ENCODE assay signal across 8 cellular contexts in the genomic region with DNA sequence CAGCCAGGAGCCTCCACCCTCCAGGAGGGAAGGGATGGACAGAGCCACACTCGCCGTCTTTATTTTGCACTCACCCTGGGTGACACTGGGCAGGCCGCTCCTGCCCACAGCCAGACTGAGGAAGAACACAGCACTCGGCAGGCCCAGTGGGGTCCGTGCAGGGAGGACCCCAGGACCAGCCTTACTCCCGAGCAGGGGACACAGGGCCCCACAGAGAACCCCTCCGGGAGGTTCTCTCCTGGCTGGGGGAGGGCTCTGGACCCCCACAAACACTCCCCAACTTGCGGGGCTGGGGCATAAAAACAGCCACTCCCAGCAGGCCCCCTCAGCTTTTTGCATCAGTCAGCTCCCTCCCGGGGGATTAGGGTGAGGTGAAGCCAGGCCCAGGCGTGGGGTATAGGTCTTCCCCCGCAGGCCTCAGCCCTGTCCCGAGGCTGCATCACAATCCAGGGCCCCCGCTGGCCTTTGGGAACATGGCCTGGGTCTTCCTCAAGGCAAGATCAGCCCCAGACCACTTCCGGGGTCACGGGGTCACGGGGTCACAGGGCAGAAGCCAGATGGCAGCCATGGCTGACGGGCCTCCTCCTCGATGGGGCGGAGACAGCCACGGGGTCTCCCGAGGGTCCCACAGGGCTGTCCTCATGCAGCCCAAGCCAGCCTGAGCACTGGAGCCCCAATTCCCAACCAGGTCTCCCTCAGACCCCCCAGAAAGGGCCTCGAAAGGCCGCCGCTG. TPM values are rescaled to one million over a fixed set of nuclear protein-coding genes. Genes with fewer than 3 reads are reported as not detected.
A peak's percentile ranks its signal among the peaks of the same experiment; 100 is the strongest.
DNase-seq lines count a peak whose midpoint lies in the region; ATAC-seq, FAIRE-seq and TF ChIP-seq lines count a peak whose summit lies in the region.

No MANE protein-coding gene starts in this region.

- H3K36me3 ChIP-seq in Karpas-422 (ENCODE audit: insufficient read depth, low read length) (peaks cover 5% of the 10 kb centered on the region; the same call in 1 of the 2 replicates), mesodermal cell (ENCODE audit: control insufficient read depth, insufficient read depth, low read length) (peaks cover 19% of the 10 kb centered on the region)

- no peak for TF ChIP-seq RAD21 in A549 (conservative IDR thresholded peaks at IDR 0.05 in 1 of 2, IDR thresholded peaks at IDR 0.05 in 1 of 2)

- H3K9me2 ChIP-seq in Karpas-422 (replicated peaks; ENCODE audit: insufficient read depth, low read length): no peaks in the 10 kb centered on the region

- peaks cover 33% of the 10 kb centered on the region for H3K4me1 ChIP-seq in A549
- H3K4me1 ChIP-seq in Karpas-422 (ENCODE audit: low read length): peaks cover 7% of the 10 kb centered on the region
- H3K4me1 ChIP-seq in mesodermal cell (ENCODE audit: control insufficient read depth, insufficient read depth, low read length, poor library complexity, severe bottlenecking): peaks cover 28% of the 10 kb centered on the region

- H3K27ac Mint-ChIP-seq in central memory CD8-positive, alpha-beta T cell (ENCODE audit: low read depth): no peak overlapping the region

- H3K27ac ChIP-seq in A549 (peak overlapping the region; percentile 88 to 94), Karpas-422 (ENCODE audit: low read length) (no peak overlapping the region), mesodermal cell (ENCODE audit: low read depth, low read length, severe bottlenecking) (peak overlapping the region; percentile 62)

- no peak for FAIRE-seq in A549 (lab: Jason Lieb, UNC)

- no peak for DNase-seq in A549 (ENCODE audit: low read depth in 1 of 2, low spot score in 1 of 2)
- DNase-seq in Karpas-422: peak; percentile 52
- DNase-seq in central memory CD8-positive, alpha-beta T cell (ENCODE audit: low spot score in 2 of 2): no peak
- no peak for DNase-seq in UCSD-AML1 (lab: John Stamatoyannopoulos, UW; ENCODE audit: unreplicated experiment)

- H3K4me3 ChIP-seq in A549 (0 out of 3 replicates have a peak overlapping the region, but pooled peaks have one; percentile 6), Karpas-422 (ENCODE audit: low read length) (no peak overlapping the region), mesodermal cell (ENCODE audit: extremely low read depth, insufficient read depth, low read length, poor library complexity, severe bottlenecking) (no peak overlapping the region)

- no peak overlapping the region for H3K9ac ChIP-seq in Karpas-422 (ENCODE audit: low read length)

- TF ChIP-seq CTCF in A549 (IDR thresholded peaks at IDR 0.05): no peak

- no peaks in the 10 kb centered on the region for H3K79me2 ChIP-seq in Karpas-422 (ENCODE audit: low read length)

- no peaks in the 10 kb centered on the region for H4K20me1 ChIP-seq in Karpas-422 (ENCODE audit: insufficient read depth, low read depth, low read length)

- TF ChIP-seq POLR2A in A549 (IDR thresholded peaks at IDR 0.05; ENCODE audit: low read length): no peak

- H3K27me3 Mint-ChIP-seq in central memory CD8-positive, alpha-beta T cell: no peaks in the 10 kb centered on the region

- CTCF ChIA-PET in A549 (lab: Yijun Ruan, JAX): interaction anchor here (1.0 to 1.1 kb wide), 3 partner anchors 12 to 96 kb away, joined by 3 read pairs; a partner anchor contains a TSS

- WGBS in A549 (ENCODE audit: missing lambda C conversion rate): 59% methylated on average over 15 of the region's 24 CpGs
- WGBS in mesodermal cell (ENCODE audit: insufficient coverage in 2 of 2), 2 experiments: 88 to 91% methylated on average over 19 to 22 of the region's 24 CpGs

- H3K9me3 Mint-ChIP-seq in central memory CD8-positive, alpha-beta T cell: no peaks in the 10 kb centered on the region

- peak overlapping the region; percentile 13 for H3K4me3 Mint-ChIP-seq in central memory CD8-positive, alpha-beta T cell

- H3K4me1 Mint-ChIP-seq in central memory CD8-positive, alpha-beta T cell: peaks cover 25% of the 10 kb centered on the region

- H3K9me3 ChIP-seq in A549 (no peaks in the 10 kb centered on the region), Karpas-422 (ENCODE audit: low read length) (no peaks in the 10 kb centered on the region), mesodermal cell (ENCODE audit: control insufficient read depth, low read length) (no peaks in the 10 kb centered on the region)

- H3K36me3 Mint-ChIP-seq in central memory CD8-positive, alpha-beta T cell (ENCODE audit: insufficient read depth): peaks cover 20% of the 10 kb centered on the region

- peak overlapping the region; percentile 82 for H3K4me2 ChIP-seq in A549
- no peak overlapping the region for H3K4me2 ChIP-seq in Karpas-422 (ENCODE audit: low read depth, low read length, poor library complexity, severe bottlenecking)

- no peaks in the 10 kb centered on the region for H3K27me3 ChIP-seq in Karpas-422 (ENCODE audit: low read length)

- ATAC-seq in A549 (peak; percentile 30 to 43), HG03159 (IDR thresholded peaks at IDR 0.05; ENCODE audit: unreplicated experiment) (no peak), HG02970 (IDR thresholded peaks at IDR 0.05; ENCODE audit: low FRiP score, unreplicated experiment) (no peak), GM21367 (IDR thresholded peaks at IDR 0.05; ENCODE audit: unreplicated experiment) (no peak)
- no peak for ATAC-seq in central memory CD8-positive, alpha-beta T cell (replicated peaks; ENCODE audit: extremely low read depth, poor library complexity, severe bottlenecking)

- POLR2A ChIA-PET in A549 (lab: Yijun Ruan, JAX): interaction anchor here (0.7 to 3.0 kb wide), 6 partner anchors 8 to 166 kb away, joined by 3 to 38 read pairs (median 4); a partner anchor contains a TSS

- no peak for TF ChIP-seq EP300 in A549 (IDR thresholded peaks at IDR 0.05)

- H2AFZ ChIP-seq in Karpas-422 (ENCODE audit: low read length): no peak overlapping the region

TF ChIP-seq in A549, 52 proteins besides CTCF, POLR2A, EP300 and RAD21 (continues in another document):
- TF ChIP-seq JUNB (IDR thresholded peaks at IDR 0.05): peak; percentile 3; the same call in 1 of the 2 replicates
- TF ChIP-seq MYC (IDR thresholded peaks at IDR 0.05; ENCODE audit: borderline replicate concordance, low read length): no peak
- TF ChIP-seq, protein P1, sequence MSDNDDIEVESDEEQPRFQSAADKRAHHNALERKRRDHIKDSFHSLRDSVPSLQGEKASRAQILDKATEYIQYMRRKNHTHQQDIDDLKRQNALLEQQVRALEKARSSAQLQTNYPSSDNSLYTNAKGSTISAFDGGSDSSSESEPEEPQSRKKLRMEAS (IDR thresholded peaks at IDR 0.05): no peak
- no peak for TF ChIP-seq NFE2L2 (conservative IDR thresholded peaks at IDR 0.05; ENCODE audit: low read length)

RNA-seq across cellular contexts. Expression of a gene that starts 3.2 kb away (rescaled TPM):
- polyA plus RNA-seq in A549 (2011; rRNA removed): 0.20 and 0.22 TPM in 2 replicates
- 2.3 and 4.3 TPM in 2 replicates for polyA plus RNA-seq in A549 (2012; cell fraction: cytosol; rRNA removed)
- polyA plus RNA-seq in A549 (2012; cell fraction: nucleus; rRNA removed): 16.7 and 55.0 TPM in 2 replicates
- polyA plus RNA-seq in A549 (2017; fragmentation: RNase III; extraction: RNeasy Plus Mini Kit Qiagen cat#74134 plus additional on column Dnase treatment): 0.63 to 0.69 TPM (median 0.66 TPM) in 3 replicates
- not detected in 2 replicates for polyA minus RNA-seq in A549 (2011; rRNA and poly(A)+ RNA removed)
- total RNA-seq in Karpas-422 (2014; rRNA removed; shearing (Covaris generic); ENCODE audit: low replicate concordance): 2.5 and 4.6 TPM in 2 replicates
- 1.4 TPM for polyA plus RNA-seq in mesodermal cell (2013, experiment 1 of 2)
- polyA plus RNA-seq in mesodermal cell (2013, experiment 2 of 2): 1.6 TPM

RNA-seq across cellular contexts. Expression of a gene that starts 8.1 kb away (rescaled TPM):
- polyA plus RNA-seq in A549 (2011; rRNA removed): 14.1 and 25.1 TPM in 2 replicates
- polyA plus RNA-seq in A549 (2012; cell fraction: cytosol; rRNA removed): 50.5 and 52.7 TPM in 2 replicates
- 81.2 and 97.2 TPM in 2 replicates for polyA plus RNA-seq in A549 (2012; cell fraction: nucleus; rRNA removed)
- polyA plus RNA-seq in A549 (2017; fragmentation: RNase III; extraction: RNeasy Plus Mini Kit Qiagen cat#74134 plus additional on column Dnase treatment): 29.7 to 33.2 TPM (median 31.1 TPM) in 3 replicates
- 14.8 TPM in 2 replicates for polyA minus RNA-seq in A549 (2011; rRNA and poly(A)+ RNA removed)
- total RNA-seq in Karpas-422 (2014; rRNA removed; shearing (Covaris generic); ENCODE audit: low replicate concordance): 15.1 and 30.2 TPM in 2 replicates
- polyA plus RNA-seq in mesodermal cell (2013, experiment 1 of 2): 15.0 TPM
- 14.0 TPM for polyA plus RNA-seq in mesodermal cell (2013, experiment 2 of 2)

RNA-seq across cellular contexts. Expression of a gene that starts 8.2 kb away (rescaled TPM):
- polyA plus RNA-seq in A549 (2011; rRNA removed) (9.2 and 9.5 TPM in 2 replicates), A549 (2017; fragmentation: RNase III; extraction: RNeasy Plus Mini Kit Qiagen cat#74134 plus additional on column Dnase treatment) (22.6 to 25.6 TPM (median 23.9 TPM) in 3 replicates)
- polyA plus RNA-seq in A549 (2012; cell fraction: cytosol; rRNA removed): 28.6 and 32.6 TPM in 2 replicates
- 98.7 and 141 TPM in 2 replicates for polyA plus RNA-seq in A549 (2012; cell fraction: nucleus; rRNA removed)
- polyA minus RNA-seq in A549 (2011; rRNA and poly(A)+ RNA removed): 8.8 and 10.6 TPM in 2 replicates
- total RNA-seq in Karpas-422 (2014; rRNA removed; shearing (Covaris generic); ENCODE audit: low replicate concordance): 12.2 and 33.6 TPM in 2 replicates
- polyA plus RNA-seq in mesodermal cell (2013, experiment 1 of 2): 19.6 TPM
- 16.6 TPM for polyA plus RNA-seq in mesodermal cell (2013, experiment 2 of 2)

RNA-seq across cellular contexts. Expression of a gene that starts 36.8 kb away (rescaled TPM):
- polyA plus RNA-seq in A549 (2011; rRNA removed) (2.5 and 2.8 TPM in 2 replicates), A549 (2017; fragmentation: RNase III; extraction: RNeasy Plus Mini Kit Qiagen cat#74134 plus additional on column Dnase treatment) (5.9 to 7.2 TPM (median 6.5 TPM) in 3 replicates)
- polyA plus RNA-seq in A549 (2012; cell fraction: cytosol; rRNA removed): 9.6 and 17.7 TPM in 2 replicates
- 114 and 216 TPM in 2 replicates for polyA plus RNA-seq in A549 (2012; cell fraction: nucleus; rRNA removed)
- polyA minus RNA-seq in A549 (2011; rRNA and poly(A)+ RNA removed): 0.45 and 0.88 TPM in 2 replicates
- 3.4 and 9.8 TPM in 2 replicates for total RNA-seq in Karpas-422 (2014; rRNA removed; shearing (Covaris generic); ENCODE audit: low replicate concordance)
- 9.3 TPM for polyA plus RNA-seq in mesodermal cell (2013, experiment 1 of 2)
- polyA plus RNA-seq in mesodermal cell (2013, experiment 2 of 2): 4.8 TPM

RNA-seq across cellular contexts. Expression of a gene that starts 39.9 kb away (rescaled TPM):
- polyA plus RNA-seq in A549 (2011; rRNA removed) (22.5 and 28.1 TPM in 2 replicates), A549 (2017; fragmentation: RNase III; extraction: RNeasy Plus Mini Kit Qiagen cat#74134 plus additional on column Dnase treatment) (59.6 to 64.7 TPM (median 64.6 TPM) in 3 replicates)
- polyA plus RNA-seq in A549 (2012; cell fraction: cytosol; rRNA removed): 75.6 and 107 TPM in 2 replicates
- polyA plus RNA-seq in A549 (2012; cell fraction: nucleus; rRNA removed): 267 and 298 TPM in 2 replicates
- 5.8 and 14.9 TPM in 2 replicates for polyA minus RNA-seq in A549 (2011; rRNA and poly(A)+ RNA removed)
- 18.6 and 37.9 TPM in 2 replicates for total RNA-seq in Karpas-422 (2014; rRNA removed; shearing (Covaris generic); ENCODE audit: low replicate concordance)
- 64.5 TPM for polyA plus RNA-seq in mesodermal cell (2013, experiment 1 of 2)
- polyA plus RNA-seq in mesodermal cell (2013, experiment 2 of 2): 54.6 TPM

Comparison
In these comparisons a context has a peak if more than half of its experiments do, and no peak if none do; other contexts are left out.
1. ATAC-seq: peak in A549 (2 of 2); none in central memory CD8-positive, alpha-beta T cell (single experiment), HG03159 (single experiment), HG02970 (single experiment) and GM21367 (single experiment).